In genomic region chr9:37621299-37621934, GRCh38 we compare ENCODE assay signal across 1 cellular context.
TF ChIP-seq lines count a peak whose summit lies in the region.

No MANE protein-coding gene starts in this region.

TF ChIP-seq in GM23338, 12 proteins besides CTCF, POLR2A, EP300 and RAD21 (continued from another document):
- no peak for TF ChIP-seq ZNF462 (CRISPR knock-in tag; IDR thresholded peaks at IDR 0.05)
